12 cellular contexts compared by ENCODE assay signal in genomic region chr6:156098858-156099257, GRCh38.
A peak's percentile ranks its signal among the peaks of the same experiment; 100 is the strongest.
DNase-seq lines count a peak whose midpoint lies in the region; ATAC-seq lines count a peak whose summit lies in the region.
"Had no signal": no experiment of that assay in that cellular context is flagged by ENCODE, and none has a peak within 500 bp of the region (broad histone marks: within the 10 kb centered on the region; RNA-seq: fewer than 3 reads in every experiment).

No MANE protein-coding gene starts in this region.

- no peaks in the 10 kb centered on the region for H3K27me3 Mint-ChIP-seq in activated CD4-positive, alpha-beta T cell treated with anti-CD3 and anti-CD28 coated beads for 36 hours
- H3K27me3 Mint-ChIP-seq in activated T-helper 17 cell treated with anti-CD3 and anti-CD28 coated beads, Interleukin-2, amount 50 U/mL, for 72 hours = no peaks in the 10 kb centered on the region
- H3K27me3 Mint-ChIP-seq: B cell had no signal

- H3K27ac Mint-ChIP-seq in activated CD4-positive, alpha-beta T cell treated with anti-CD3 and anti-CD28 coated beads for 36 hours = no peak overlapping the region
- no peak overlapping the region for H3K27ac Mint-ChIP-seq in activated T-helper 17 cell treated with anti-CD3 and anti-CD28 coated beads, Interleukin-2, amount 50 U/mL, for 72 hours
- H3K27ac Mint-ChIP-seq: B cell; CD8-positive, alpha-beta T cell had no signal

- DNase-seq in DMS79 treated with DMSO at 0.1 percent for 48 hours (lab: John Stamatoyannopoulos, UW) (peak; percentile 35), DMS79 (lab: John Stamatoyannopoulos, UW) (no peak)
- no peak for DNase-seq in activated CD4-positive, alpha-beta T cell treated with anti-CD3 and anti-CD28 coated beads for 36 hours
- no peak for DNase-seq in activated CD4-positive, alpha-beta T cell treated with anti-CD3 and anti-CD28 coated beads, Interleukin-2, amount 50 U/mL, for 4 hours
- DNase-seq: 8988T; Calu3; CD8-positive, alpha-beta T cell; GF-D8 had no signal

- H3K4me3 Mint-ChIP-seq in activated CD4-positive, alpha-beta T cell treated with anti-CD3 and anti-CD28 coated beads for 36 hours = no peak overlapping the region
- H3K4me3 Mint-ChIP-seq in activated T-helper 17 cell treated with anti-CD3 and anti-CD28 coated beads, Interleukin-2, amount 50 U/mL, for 72 hours = no peak overlapping the region
- H3K4me3 Mint-ChIP-seq: B cell; CD8-positive, alpha-beta T cell had no signal

- peaks cover 15% of the 10 kb centered on the region for H3K9me3 Mint-ChIP-seq in activated CD4-positive, alpha-beta T cell treated with anti-CD3 and anti-CD28 coated beads for 36 hours (ENCODE audit: low read depth)
- H3K9me3 Mint-ChIP-seq in activated T-helper 17 cell treated with anti-CD3 and anti-CD28 coated beads, Interleukin-2, amount 50 U/mL, for 72 hours = peaks cover 8% of the 10 kb centered on the region
- H3K9me3 Mint-ChIP-seq: CD8-positive, alpha-beta T cell had no signal

- POLR2A ChIA-PET in activated CD4-positive, alpha-beta T cell treated with anti-CD3 and anti-CD28 coated beads for 36 hours (lab: Charles Lee) = no interaction called here

- ATAC-seq in activated CD4-positive, alpha-beta T cell treated with anti-CD3 and anti-CD28 coated beads for 36 hours = peak; percentile 26
- ATAC-seq in activated T-helper 17 cell treated with anti-CD3 and anti-CD28 coated beads, Interleukin-2, amount 50 U/mL, for 72 hours (replicated peaks) = peak; percentile 29
- no peak for ATAC-seq in esophagus mucosa
- ATAC-seq in GM19395 (IDR thresholded peaks at IDR 0.05; ENCODE audit: unreplicated experiment) = no peak
- ATAC-seq: CD8-positive, alpha-beta T cell had no signal

- peaks cover 7% of the 10 kb centered on the region for H3K4me1 Mint-ChIP-seq in activated CD4-positive, alpha-beta T cell treated with anti-CD3 and anti-CD28 coated beads for 36 hours
- H3K4me1 Mint-ChIP-seq in activated T-helper 17 cell treated with anti-CD3 and anti-CD28 coated beads, Interleukin-2, amount 50 U/mL, for 72 hours = no peaks in the 10 kb centered on the region
- H3K4me1 Mint-ChIP-seq: B cell had no signal

- intact Hi-C loops in activated CD4-positive, alpha-beta T cell treated with anti-CD3 and anti-CD28 coated beads for 36 hours (cut with DNase I, micrococcal nuclease) = no loop called here

- CTCF ChIA-PET in activated CD4-positive, alpha-beta T cell treated with anti-CD3 and anti-CD28 coated beads for 36 hours (lab: Charles Lee) = interaction anchor here (0.7 kb wide), 1 partner anchor 398 kb away, joined by 3 read pairs; no protein-coding TSS in a partner anchor

- peaks cover 7% of the 10 kb centered on the region for H3K36me3 Mint-ChIP-seq in activated CD4-positive, alpha-beta T cell treated with anti-CD3 and anti-CD28 coated beads for 36 hours (ENCODE audit: low read depth)
- no peaks in the 10 kb centered on the region for H3K36me3 Mint-ChIP-seq in activated T-helper 17 cell treated with anti-CD3 and anti-CD28 coated beads, Interleukin-2, amount 50 U/mL, for 72 hours (ENCODE audit: low read depth)
- H3K36me3 Mint-ChIP-seq: CD8-positive, alpha-beta T cell had no signal

Comparison
In these comparisons a context has a peak if more than half of its experiments do, and no peak if none do; other contexts are left out.
1. ATAC-seq: peak in activated CD4-positive, alpha-beta T cell treated with anti-CD3 and anti-CD28 coated beads for 36 hours (single experiment) and activated T-helper 17 cell treated with anti-CD3 and anti-CD28 coated beads, Interleukin-2, amount 50 U/mL, for 72 hours (single experiment); none in esophagus mucosa (single experiment) and GM19395 (single experiment).